Comparison of ENCODE assay signal across 8 cellular contexts in the genomic region with DNA sequence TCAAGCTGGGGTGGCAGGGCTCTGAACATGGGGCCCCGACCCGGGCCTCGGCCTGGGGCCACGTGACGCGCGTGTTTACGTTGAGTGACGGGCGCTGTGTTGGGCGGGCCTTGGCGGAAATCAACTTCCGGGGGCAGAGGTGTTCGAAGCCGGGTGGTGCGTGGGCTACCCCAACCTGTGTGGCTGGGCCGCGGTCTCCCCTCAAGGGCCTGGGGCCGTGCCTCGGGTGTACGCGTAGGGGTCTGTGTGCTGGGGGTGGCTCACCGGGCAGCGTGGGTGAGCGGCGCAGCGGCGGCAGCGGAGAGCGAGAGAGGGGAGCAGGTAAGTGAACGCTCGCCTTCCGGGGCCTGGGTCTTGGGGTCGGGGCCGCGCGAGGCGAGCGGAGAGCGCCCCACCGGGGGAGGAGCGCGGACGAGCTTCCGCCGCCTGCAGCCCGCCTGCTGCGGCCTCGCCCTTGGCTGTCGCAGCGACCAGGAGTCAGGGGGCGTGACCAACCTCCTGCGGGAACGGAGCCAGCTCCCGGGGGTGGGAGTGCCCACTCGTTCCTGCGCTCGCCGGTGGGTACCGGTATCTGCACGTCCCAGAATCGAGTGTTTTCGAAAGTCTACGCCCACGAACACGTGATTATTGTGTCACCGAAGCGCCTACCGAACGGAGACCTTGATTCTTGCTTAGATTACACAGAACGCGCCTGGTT.
A peak's percentile ranks its signal among the peaks of the same experiment; 100 is the strongest.
DNase-seq lines count a peak whose midpoint lies in the region; ATAC-seq lines count a peak whose summit lies in the region.

A gene with protein sequence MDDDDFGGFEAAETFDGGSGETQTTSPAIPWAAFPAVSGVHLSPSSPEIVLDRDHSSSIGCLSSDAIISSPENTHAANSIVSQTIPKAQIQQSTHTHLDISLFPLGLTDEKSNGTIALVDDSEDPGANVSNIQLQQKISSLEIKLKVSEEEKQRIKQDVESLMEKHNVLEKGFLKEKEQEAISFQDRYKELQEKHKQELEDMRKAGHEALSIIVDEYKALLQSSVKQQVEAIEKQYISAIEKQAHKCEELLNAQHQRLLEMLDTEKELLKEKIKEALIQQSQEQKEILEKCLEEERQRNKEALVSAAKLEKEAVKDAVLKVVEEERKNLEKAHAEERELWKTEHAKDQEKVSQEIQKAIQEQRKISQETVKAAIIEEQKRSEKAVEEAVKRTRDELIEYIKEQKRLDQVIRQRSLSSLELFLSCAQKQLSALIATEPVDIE (plus strand): TSS at position 136 of the 697 bp plus-strand sequence. CDS start 66,760 bp downstream, outside the sequence.

- H3K79me2 ChIP-seq in ACC112 (ENCODE audit: control insufficient read depth, insufficient read depth, low read length, unreplicated experiment) = peaks cover 28% of the 10 kb centered on the region

- H3K4me3 ChIP-seq in ACC112 (ENCODE audit: low read depth, low read length) = peak within 1 kb of the TSS; percentile 94

- H3K4me1 ChIP-seq in ACC112 (ENCODE audit: control insufficient read depth, insufficient read depth, low read length, unreplicated experiment) = peaks cover 22% of the 10 kb centered on the region

- DNase-seq in NCI-H345 (lab: John Stamatoyannopoulos, UW) = peak; percentile 82
- peak; percentile 66 to 78 (median 72) for DNase-seq in activated CD4-positive, CD25-positive, alpha-beta regulatory T cell (lab: John Stamatoyannopoulos, UW)
- DNase-seq in caudate nucleus (lab: John Stamatoyannopoulos, UW) = peak in 60 of 61 donors; percentile 19 to 93 (median 69)
- DNase-seq in islet precursor cell = peak; percentile 93
- peak; percentile 65 to 71 for DNase-seq in stimulated activated CD4-positive, alpha-beta T cell treated with anti-CD3 and anti-CD28 coated beads, Interleukin-15, amount 100 ng/mL, for 1 hour (ENCODE audit: low read depth in 1 of 2, low spot score in 1 of 2)

- H2AFZ ChIP-seq in ACC112 (ENCODE audit: low read length, unreplicated experiment) = peak within 1 kb of the TSS; percentile 91

- H3K36me3 ChIP-seq in ACC112 (ENCODE audit: insufficient read depth, low read length) = no peaks in the 10 kb centered on the region

- peak within 1 kb of the TSS; percentile 97 for H3K27ac ChIP-seq in ACC112 (ENCODE audit: low read depth, low read length)
- H3K27ac ChIP-seq in caudate nucleus (ENCODE audit: low read depth, low read length) = peak within 1 kb of the TSS; percentile 96

- H3K27me3 ChIP-seq in ACC112 (ENCODE audit: insufficient read depth, low read length) = no peaks in the 10 kb centered on the region

- ATAC-seq in GM18870 (IDR thresholded peaks at IDR 0.05; ENCODE audit: unreplicated experiment) = peak; percentile 77
- ATAC-seq in HG03108 (IDR thresholded peaks at IDR 0.05; ENCODE audit: unreplicated experiment) = peak; percentile 85

Comparison
In these comparisons a context has a peak if more than half of its experiments do, and no peak if none do; other contexts are left out.
1. Peak in every context shown above with its lines: DNase-seq, ATAC-seq, H3K4me3 ChIP-seq and H3K27ac ChIP-seq.